15 cellular contexts compared by ENCODE assay signal in the genomic region with DNA sequence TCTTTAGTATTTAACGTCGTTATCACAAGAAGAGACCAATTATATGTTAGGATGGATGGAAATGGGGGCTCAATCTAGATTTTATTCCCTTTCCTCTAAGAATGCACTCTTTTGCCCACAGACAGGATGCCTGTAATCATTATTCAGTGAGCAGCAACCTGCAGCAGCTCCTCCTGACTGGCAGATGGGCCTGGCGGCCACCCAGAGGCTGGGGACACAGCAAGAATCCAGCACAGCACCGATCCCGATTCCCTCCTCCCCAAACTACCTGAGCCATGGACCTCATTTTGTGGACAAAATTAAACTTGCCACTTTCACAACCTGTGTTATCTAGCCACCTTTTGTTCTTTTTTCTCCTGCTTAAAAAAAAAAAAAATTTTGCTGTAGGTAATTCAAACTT.
A peak's percentile ranks its signal among the peaks of the same experiment; 100 is the strongest.
DNase-seq lines count a peak whose midpoint lies in the region; ATAC-seq and TF ChIP-seq lines count a peak whose summit lies in the region.
"Had no signal": no experiment of that assay in that cellular context is flagged by ENCODE, and none has a peak within 500 bp of the region (broad histone marks: within the 10 kb centered on the region; RNA-seq: fewer than 3 reads in every experiment).

No MANE protein-coding gene starts in this region.

- TF ChIP-seq CTCF in dorsolateral prefrontal cortex (IDR thresholded peaks at IDR 0.05 in 54 of 56, conservative IDR thresholded peaks at IDR 0.05 in 2 of 56; ENCODE audit: low read depth in 1 of 56, partially characterized antibody in 56 of 56): peak in 2 of 56 donors; percentile 4 to 16

- H3K9ac ChIP-seq in rectal smooth muscle tissue (ENCODE audit: low read length): no peak overlapping the region
- H3K9ac ChIP-seq: KMS-11 had no signal

- DNase-seq in NCI-H2227 treated with DMSO at 0.1 percent for 48 hours (lab: John Stamatoyannopoulos, UW) (peak; percentile 1), NCI-H2227 (lab: John Stamatoyannopoulos, UW; ENCODE audit: unreplicated experiment) (no peak), NCI-H1694 treated with DMSO at 0.1 percent for 48 hours (lab: John Stamatoyannopoulos, UW) (peak; percentile 19), dorsolateral prefrontal cortex (peak in 7 of 10 donors; percentile 32 to 96 (median 52)), glomerular visceral epithelial cell (ENCODE audit: extremely low spot score) (no peak)
- DNase-seq: activated CD4-positive, CD25-positive, alpha-beta regulatory T cell treated with anti-CD3 and anti-CD28 coated beads, Interleukin-2, amount 50 U/mL, for 72 hours; activated effector memory CD4-positive, alpha-beta T cell treated with Interleukin-2 at 50 U/mL for 16 hours; left ventricle myocardium inferior; NCI-H2081; small intestine; SW 1271 had no signal

- H3K36me3 ChIP-seq in rectal smooth muscle tissue (ENCODE audit: control insufficient read depth, insufficient read depth, low read length): no peaks in the 10 kb centered on the region

- no peak overlapping the region for H3K4me3 ChIP-seq in dorsolateral prefrontal cortex
- no peak overlapping the region for H3K4me3 ChIP-seq in rectal smooth muscle tissue (ENCODE audit: low read length)
- H3K4me3 ChIP-seq: left ventricle myocardium inferior had no signal

- H3K27ac ChIP-seq in dorsolateral prefrontal cortex (peak overlapping the region in 58 of 59 donors; percentile 17 to 96 (median 88)), rectal smooth muscle tissue (ENCODE audit: low read depth, low read length) (peak overlapping the region; percentile 34)
- H3K27ac ChIP-seq: KMS-11 had no signal

- intact Hi-C loops in dorsolateral prefrontal cortex (cut with DNase I): no loop called here

- ATAC-seq in HG03135 (IDR thresholded peaks at IDR 0.05; ENCODE audit: unreplicated experiment) (no peak), HG03520 (IDR thresholded peaks at IDR 0.05; ENCODE audit: unreplicated experiment) (no peak)

- H3K27me3 ChIP-seq in dorsolateral prefrontal cortex: no peaks in the 10 kb centered on the region
- no peaks in the 10 kb centered on the region for H3K27me3 ChIP-seq in rectal smooth muscle tissue (ENCODE audit: control insufficient read depth, insufficient read depth, low read length)

- peaks cover 38% of the 10 kb centered on the region for H3K4me1 ChIP-seq in rectal smooth muscle tissue (ENCODE audit: control insufficient read depth, insufficient read depth, low read length)

Comparison
In these comparisons a context has a peak if more than half of its experiments do, and no peak if none do; other contexts are left out.
1. DNase-seq: peak in NCI-H2227 treated with DMSO at 0.1 percent for 48 hours (single experiment), NCI-H1694 treated with DMSO at 0.1 percent for 48 hours (single experiment) and dorsolateral prefrontal cortex (7 of 10); none in NCI-H2227 (single experiment) and glomerular visceral epithelial cell (single experiment).